In the genomic region with DNA sequence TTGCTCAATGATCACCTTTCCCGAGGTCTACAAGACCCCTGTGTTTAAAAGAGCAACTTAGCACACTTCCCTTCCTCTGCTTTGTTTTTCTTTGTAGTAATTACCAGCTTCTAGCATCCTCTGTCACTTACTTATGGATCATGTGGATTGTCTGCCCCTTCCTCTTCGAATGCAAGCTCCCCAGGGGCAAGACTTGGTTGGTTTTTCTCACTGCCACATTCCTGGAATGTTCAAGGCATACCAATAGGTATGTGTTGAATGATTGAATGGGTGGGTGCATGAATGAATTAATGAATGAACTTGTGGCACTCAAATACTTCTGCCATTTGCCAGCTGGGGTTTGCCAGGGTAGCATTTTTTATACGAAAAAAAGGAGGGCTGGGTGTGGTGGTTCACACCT, we compare ENCODE assay signal across 21 cellular contexts.
A peak's percentile ranks its signal among the peaks of the same experiment; 100 is the strongest.
DNase-seq lines count a peak whose midpoint lies in the region; ATAC-seq and TF ChIP-seq lines count a peak whose summit lies in the region.
"Had no signal": no experiment of that assay in that cellular context is flagged by ENCODE, and none has a peak within 500 bp of the region (broad histone marks: within the 10 kb centered on the region; RNA-seq: fewer than 3 reads in every experiment).

No MANE protein-coding gene starts in this region.

- H3K4me3 ChIP-seq in GM23338 (no peak overlapping the region), HUES6 (ENCODE audit: low read depth, low read length) (no peak overlapping the region), coronary artery (no peak overlapping the region), gastrocnemius medialis (no peak overlapping the region)
- H3K4me3 ChIP-seq: BLaER1 treated with 17β-estradiol and CSF1 and Interleukin-3, amounts not matched to agents 10 nM and 100 nM; SJSA1 had no signal

- peaks cover 34% of the 10 kb centered on the region for H3K4me1 ChIP-seq in GM23338 (ENCODE audit: insufficient read depth)
- peaks cover 46% of the 10 kb centered on the region for H3K4me1 ChIP-seq in HUES6 (ENCODE audit: control insufficient read depth, insufficient read depth, low read length)
- H3K4me1 ChIP-seq in gastrocnemius medialis = peaks cover 13 to 18% of the 10 kb centered on the region in 2 donors

- peaks cover 39% of the 10 kb centered on the region for H3K79me2 ChIP-seq in GM23338 (replicated peaks; ENCODE audit: insufficient read depth)

- H2AFZ ChIP-seq in GM23338 = no peak overlapping the region

- 0 out of 2 replicates have a peak, but pooled peaks cover 3% of the 10 kb centered on the region for H3K9me2 ChIP-seq in GM23338 (ENCODE audit: insufficient read depth)

- 0 out of 2 replicates have a peak overlapping the region, but pooled peaks have one; percentile 66 for H3K4me2 ChIP-seq in GM23338

- H3K27ac ChIP-seq in GM23338 (ENCODE audit: low read depth) = peak overlapping the region; percentile 55
- H3K27ac ChIP-seq in HUES6 (ENCODE audit: low read depth, low read length) = peak overlapping the region; percentile 2; the same call in 1 of the 2 replicates
- peak overlapping the region; percentile 37 to 88 for H3K27ac ChIP-seq in coronary artery
- peak overlapping the region; percentile 65 to 76 (median 74) for H3K27ac ChIP-seq in gastrocnemius medialis
- H3K27ac ChIP-seq: RWPE1 had no signal

- H3K27ac Mint-ChIP-seq in GM23338 = no peak overlapping the region
- no peak overlapping the region for H3K27ac Mint-ChIP-seq in stimulated activated memory B cell treated with anti-CD40 and anti-IgM and Interleukin-4, amounts not matched to agents 10 μg/mL and 1 μg/mL and 100 μg/mL, for 72 hours
- H3K27ac Mint-ChIP-seq: CD8-positive, alpha-beta T cell; IgD-negative memory B cell had no signal

- H3K36me3 Mint-ChIP-seq in GM23338 (ENCODE audit: low read depth) = no peaks in the 10 kb centered on the region; the same call in 2 of the 3 replicates
- H3K36me3 Mint-ChIP-seq in stimulated activated memory B cell treated with anti-CD40 and anti-IgM and Interleukin-4, amounts not matched to agents 10 μg/mL and 1 μg/mL and 100 μg/mL, for 72 hours = no peaks in the 10 kb centered on the region
- H3K36me3 Mint-ChIP-seq: CD8-positive, alpha-beta T cell; IgD-negative memory B cell had no signal

- intact Hi-C loops in gastrocnemius medialis (cut with DNase I; ENCODE audit: low total_unique reads) = no loop called here

- no peaks in the 10 kb centered on the region for H3K9me3 Mint-ChIP-seq in GM23338
- H3K9me3 Mint-ChIP-seq in stimulated activated memory B cell treated with anti-CD40 and anti-IgM and Interleukin-4, amounts not matched to agents 10 μg/mL and 1 μg/mL and 100 μg/mL, for 72 hours = peaks cover 2% of the 10 kb centered on the region
- H3K9me3 Mint-ChIP-seq: CD8-positive, alpha-beta T cell had no signal

- no peaks in the 10 kb centered on the region for H3K36me3 ChIP-seq in GM23338 (ENCODE audit: insufficient read depth)
- H3K36me3 ChIP-seq in HUES6 (ENCODE audit: control insufficient read depth, insufficient read depth, low read length) = no peaks in the 10 kb centered on the region
- H3K36me3 ChIP-seq in gastrocnemius medialis = no peaks in the 10 kb centered on the region
- H3K36me3 ChIP-seq: BLaER1 treated with 17β-estradiol and CSF1 and Interleukin-3, amounts not matched to agents 10 nM and 100 nM; SJSA1 had no signal

- peaks cover 5% of the 10 kb centered on the region; the same call in 1 of the 2 replicates for H3F3A ChIP-seq in GM23338 (replicated peaks; ENCODE audit: low read depth)

- in situ Hi-C loops in gastrocnemius medialis (cut with MboI; ENCODE audit: low sequenced_read_pairs in 4 of 4) = no loop called here

- no peak overlapping the region for H3K4me3 Mint-ChIP-seq in GM23338
- H3K4me3 Mint-ChIP-seq in stimulated activated memory B cell treated with anti-CD40 and anti-IgM and Interleukin-4, amounts not matched to agents 10 μg/mL and 1 μg/mL and 100 μg/mL, for 72 hours = no peak overlapping the region
- H3K4me3 Mint-ChIP-seq: CD8-positive, alpha-beta T cell; IgD-negative memory B cell had no signal

- DNase-seq in GM23338 (ENCODE audit: low spot score) (peak; percentile 53), coronary artery (ENCODE audit: low spot score) (no peak), gastrocnemius medialis (no peak), midbrain (lab: John Stamatoyannopoulos, UW) (no peak)
- no peak for DNase-seq in activated CD4-positive, alpha-beta T cell treated with anti-CD3 and anti-CD28 coated beads, Interleukin-2, amount 50 U/mL, for 4 hours
- DNase-seq: Calu3; CD8-positive, alpha-beta T cell; DMS53; H7; Karpas-422; NCI-H1436; NCI-H2029; NCI-H345; NCI-H524 treated with DMSO at 0.1 percent for 48 hours; PC-3 had no signal

- no peaks in the 10 kb centered on the region for H4K20me1 ChIP-seq in GM23338 (replicated peaks; ENCODE audit: insufficient read depth)
- H4K20me1 ChIP-seq: BLaER1 treated with 17β-estradiol and CSF1 and Interleukin-3, amounts not matched to agents 10 nM and 100 nM had no signal

- no peaks in the 10 kb centered on the region for H3K9me3 ChIP-seq in HUES6 (ENCODE audit: control insufficient read depth, insufficient read depth, low read depth, low read length)
- no peaks in the 10 kb centered on the region for H3K9me3 ChIP-seq in gastrocnemius medialis
- H3K9me3 ChIP-seq: BLaER1 treated with 17β-estradiol and CSF1 and Interleukin-3, amounts not matched to agents 10 nM and 100 nM had no signal

- TF ChIP-seq CTCF in GM23338 (conservative IDR thresholded peaks at IDR 0.05; ENCODE audit: low read depth in 2 of 2) (no peak), coronary artery (IDR thresholded peaks at IDR 0.05) (no peak), gastrocnemius medialis (IDR thresholded peaks at IDR 0.05 in 4 of 5, conservative IDR thresholded peaks at IDR 0.05 in 1 of 5) (no peak)

- TF ChIP-seq POLR2A in gastrocnemius medialis (IDR thresholded peaks at IDR 0.05) = no peak

- peaks cover 4% of the 10 kb centered on the region for H3K27me3 Mint-ChIP-seq in GM23338 (ENCODE audit: insufficient read depth, low read depth, poor library complexity)
- peaks cover 22% of the 10 kb centered on the region for H3K27me3 Mint-ChIP-seq in stimulated activated memory B cell treated with anti-CD40 and anti-IgM and Interleukin-4, amounts not matched to agents 10 μg/mL and 1 μg/mL and 100 μg/mL, for 72 hours

- H3K4me1 Mint-ChIP-seq in GM23338 = peaks cover 26% of the 10 kb centered on the region
- H3K4me1 Mint-ChIP-seq in stimulated activated memory B cell treated with anti-CD40 and anti-IgM and Interleukin-4, amounts not matched to agents 10 μg/mL and 1 μg/mL and 100 μg/mL, for 72 hours = no peaks in the 10 kb centered on the region

- H3K9ac ChIP-seq in HUES6 (ENCODE audit: low read length) = no peak overlapping the region
- H3K9ac ChIP-seq: BLaER1 treated with 17β-estradiol and CSF1 and Interleukin-3, amounts not matched to agents 10 nM and 100 nM had no signal

- ATAC-seq in GM23338 (no peak), gastrocnemius medialis (no peak)
- no peak for ATAC-seq in stimulated activated memory B cell treated with anti-CD40 and anti-IgM and Interleukin-4, amounts not matched to agents 10 μg/mL and 1 μg/mL and 100 μg/mL, for 72 hours
- ATAC-seq: CD8-positive, alpha-beta T cell; PC-3 had no signal

- H3K27me3 ChIP-seq in GM23338 (ENCODE audit: insufficient read depth) (no peaks in the 10 kb centered on the region), HUES6 (ENCODE audit: control insufficient read depth, insufficient read depth, low read length) (no peaks in the 10 kb centered on the region), gastrocnemius medialis (no peaks in the 10 kb centered on the region)
- H3K27me3 ChIP-seq: BLaER1 treated with 17β-estradiol and CSF1 and Interleukin-3, amounts not matched to agents 10 nM and 100 nM; SJSA1 had no signal

TF ChIP-seq in GM23338, 12 proteins besides CTCF, POLR2A, EP300 and RAD21 (continues in another document):
- TF ChIP-seq NANOG (IDR thresholded peaks at IDR 0.05; ENCODE audit: borderline replicate concordance) = no peak
- TF ChIP-seq EZH2phosphoT487 (IDR thresholded peaks at IDR 0.05; ENCODE audit: unreplicated experiment) = no peak

Comparison
In these comparisons a context has a peak if more than half of its experiments do, and no peak if none do; other contexts are left out.
1. H3K27ac ChIP-seq: peak in every context shown above with its lines; median percentile 74 in gastrocnemius medialis; 62 in coronary artery; 55 in GM23338; 2 in HUES6.